ENCODE assay signal across 24 cellular contexts in the genomic region with DNA sequence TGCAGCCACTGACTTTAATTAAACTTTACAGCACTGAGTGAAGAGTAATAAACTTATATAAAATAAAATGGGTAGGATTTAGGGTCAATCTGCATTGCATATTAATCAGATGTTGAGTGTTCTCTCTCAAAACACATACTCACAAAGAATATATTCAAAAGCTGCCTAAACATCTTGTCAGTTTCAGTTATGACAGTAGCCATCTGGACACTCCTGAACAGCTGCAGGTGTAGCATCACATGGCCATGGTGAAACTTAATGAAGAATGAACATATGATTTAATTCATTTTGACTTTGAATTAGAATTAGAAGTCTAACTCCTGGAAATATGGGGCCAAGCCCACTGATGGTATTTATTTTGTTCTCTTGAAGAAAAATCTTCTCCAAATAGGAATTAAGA.
"Had no signal": no experiment of that assay in that cellular context is flagged by ENCODE, and none has a peak within 500 bp of the region (broad histone marks: within the 10 kb centered on the region; RNA-seq: fewer than 3 reads in every experiment).

No MANE protein-coding gene starts in this region.

- H3K9me3 ChIP-seq: esophagus squamous epithelium, gastrocnemius medialis, lower lobe of right lung had no signal

- H3K9me3 Mint-ChIP-seq: endodermal cell had no signal

- H3K36me3 ChIP-seq: esophagus squamous epithelium, gastrocnemius medialis, heart right ventricle, left lung, lower lobe of right lung had no signal

- DNase-seq: cortex of kidney; effector CD8-positive, alpha-beta T cell; effector memory CD8-positive, alpha-beta T cell; endodermal cell; erythroblast; esophagus squamous epithelium; foreskin fibroblast; foreskin melanocyte; gastrocnemius medialis; glutamatergic neuron; head of caudate nucleus; heart right ventricle; hippocampal formation; left cardiac atrium; left lung; left ventricle myocardium superior; lower lobe of right lung; mesenchymal stem cell; mucosa of descending colon; naive B cell; naive thymus-derived CD8-positive, alpha-beta T cell had no signal

- H3K4me3 ChIP-seq: esophagus squamous epithelium, gastrocnemius medialis, heart right ventricle, left lung, lower lobe of right lung, mucosa of descending colon had no signal

- H3K27ac Mint-ChIP-seq: dendritic cell treated with granulocyte-macrophage colony-stimulating factor and Interleukin-4, amounts not matched to agents 40 ng/mL and 50 ng/mL, for 4 days; effector memory CD8-positive, alpha-beta T cell; endodermal cell; mesothelial cell of epicardium; naive B cell; naive thymus-derived CD8-positive, alpha-beta T cell had no signal

- H3K27ac ChIP-seq: epithelial cell of prostate, esophagus squamous epithelium, gastrocnemius medialis, heart right ventricle, left lung, lower lobe of right lung had no signal

- H3K4me3 Mint-ChIP-seq: dendritic cell treated with granulocyte-macrophage colony-stimulating factor and Interleukin-4, amounts not matched to agents 40 ng/mL and 50 ng/mL, for 4 days; effector memory CD8-positive, alpha-beta T cell; endodermal cell; mesothelial cell of epicardium; naive B cell; naive thymus-derived CD8-positive, alpha-beta T cell had no signal

- H3K27me3 Mint-ChIP-seq: dendritic cell treated with granulocyte-macrophage colony-stimulating factor and Interleukin-4, amounts not matched to agents 40 ng/mL and 50 ng/mL, for 4 days; effector memory CD8-positive, alpha-beta T cell; naive B cell; naive thymus-derived CD8-positive, alpha-beta T cell had no signal

- H3K36me3 Mint-ChIP-seq: mesothelial cell of epicardium; naive B cell; naive thymus-derived CD8-positive, alpha-beta T cell had no signal

- H3K4me1 Mint-ChIP-seq: naive B cell had no signal

- H3K4me1 ChIP-seq: esophagus squamous epithelium, gastrocnemius medialis, heart right ventricle, left lung, lower lobe of right lung had no signal

- H3K27me3 ChIP-seq: esophagus squamous epithelium, gastrocnemius medialis, heart right ventricle, left lung had no signal
